Comparison of ENCODE assay signal across 27 cellular contexts in the genomic region with DNA sequence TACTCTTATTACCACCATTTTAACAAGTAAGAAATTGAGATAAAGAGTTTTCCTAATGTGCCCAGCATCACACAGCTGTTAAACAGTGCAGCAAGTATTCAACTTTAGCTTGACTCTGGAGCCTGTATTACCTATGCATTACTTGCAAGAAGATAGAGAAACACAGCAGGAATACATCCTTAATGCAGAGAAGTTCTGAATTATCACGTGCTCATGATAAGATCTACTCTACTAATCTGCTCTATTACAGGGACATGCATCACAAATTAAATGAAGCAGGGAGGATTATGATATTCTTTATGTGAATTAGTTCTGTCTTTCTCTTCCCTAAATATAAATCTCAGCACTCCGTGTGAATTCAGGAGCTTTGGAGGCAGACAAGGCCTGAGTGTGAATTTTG. TPM values are rescaled to one million over a fixed set of nuclear protein-coding genes. Genes with fewer than 3 reads are reported as not detected.
"Had no signal": no experiment of that assay in that cellular context is flagged by ENCODE, and none has a peak within 500 bp of the region (broad histone marks: within the 10 kb centered on the region; RNA-seq: fewer than 3 reads in every experiment).

No MANE protein-coding gene starts in this region.

- H3K27ac ChIP-seq: neutrophil, ovary, parathyroid adenoma, psoas muscle, right lobe of liver, sigmoid colon, stomach, thoracic aorta, thyroid gland, tibial nerve, upper lobe of left lung, vagina had no signal

- H3K9me3 ChIP-seq: neutrophil, ovary, psoas muscle, right lobe of liver, sigmoid colon, stomach, thoracic aorta, thyroid gland, tibial nerve, upper lobe of left lung, vagina had no signal

- H3K9ac ChIP-seq: parathyroid adenoma had no signal

- H3K4me3 ChIP-seq: ovary, psoas muscle, right lobe of liver, sigmoid colon, stomach, thoracic aorta, thyroid gland, tibial nerve, upper lobe of left lung, vagina had no signal

- H3K27me3 ChIP-seq: neutrophil, ovary, right lobe of liver, sigmoid colon, stomach, thyroid gland, tibial nerve, upper lobe of left lung, vagina had no signal

- H3K79me2 ChIP-seq: parathyroid adenoma had no signal

- H2AFZ ChIP-seq: parathyroid adenoma had no signal

- ATAC-seq: naive thymus-derived CD8-positive, alpha-beta T cell; natural killer cell treated with Interleukin-12 subunit alpha and Interleukin-12 subunit beta and Interleukin-15 and Interleukin-18, amount 100 ng/mL, for 72 hours; psoas muscle; right cardiac atrium; right lobe of liver; stimulated activated effector memory CD8-positive, alpha-beta T cell treated with anti-CD3 and anti-CD28 coated beads, Interleukin-12 subunit alpha, Interleukin-12 subunit beta, amount 100 ng/mL, for 72 hours; stimulated activated naive B cell treated with anti-CD40 and anti-IgM and Interleukin-4, amounts not matched to agents 10 μg/mL and 1 μg/mL and 100 μg/mL, for 72 hours had no signal

- DNase-seq: naive thymus-derived CD8-positive, alpha-beta T cell; nephron progenitor cell; nucleus accumbens; ovary; posterior cingulate gyrus; psoas muscle; right cardiac atrium; right lobe of liver; sigmoid colon; small intestine; stimulated activated CD4-positive, alpha-beta T cell treated with anti-CD3 and anti-CD28 coated beads, Interleukin-15, amount 100 ng/mL, for 24 hours; stimulated activated CD4-positive, alpha-beta T cell treated with anti-CD3 and anti-CD28 coated beads, Interleukin-2, amount 100 ng/mL, for 24 hours; stimulated activated CD4-positive, alpha-beta T cell treated with anti-CD3 and anti-CD28 coated beads, Interleukin-2, amount 100 ng/mL, for 48 hours; stimulated activated CD4-positive, alpha-beta T cell treated with anti-CD3 and anti-CD28 coated beads, Interleukin-4, amount 100 ng/mL, for 24 hours; stimulated activated naive B cell treated with anti-CD40 and anti-IgM and Interleukin-4, amounts not matched to agents 10 μg/mL and 1 μg/mL and 100 μg/mL, for 72 hours; stimulated activated naive CD4-positive, alpha-beta T cell treated with Interleukin-2 at 50 U/mL for 16 hours; stomach; thyroid gland; trophoblast cell; upper lobe of left lung had no signal

- H3K4me1 ChIP-seq: parathyroid adenoma, psoas muscle, right lobe of liver, sigmoid colon, stomach, thyroid gland had no signal

- H3K36me3 ChIP-seq: neutrophil, ovary, right lobe of liver, sigmoid colon, stomach, thoracic aorta, thyroid gland, tibial nerve, upper lobe of left lung, vagina had no signal

RNA-seq across cellular contexts. Expression of a gene that starts 39.0 kb away (rescaled TPM):
- polyA plus RNA-seq: naive thymus-derived CD8-positive, alpha-beta T cell had no signal
